Comparison of ENCODE assay signal across 16 cellular contexts in the genomic region with DNA sequence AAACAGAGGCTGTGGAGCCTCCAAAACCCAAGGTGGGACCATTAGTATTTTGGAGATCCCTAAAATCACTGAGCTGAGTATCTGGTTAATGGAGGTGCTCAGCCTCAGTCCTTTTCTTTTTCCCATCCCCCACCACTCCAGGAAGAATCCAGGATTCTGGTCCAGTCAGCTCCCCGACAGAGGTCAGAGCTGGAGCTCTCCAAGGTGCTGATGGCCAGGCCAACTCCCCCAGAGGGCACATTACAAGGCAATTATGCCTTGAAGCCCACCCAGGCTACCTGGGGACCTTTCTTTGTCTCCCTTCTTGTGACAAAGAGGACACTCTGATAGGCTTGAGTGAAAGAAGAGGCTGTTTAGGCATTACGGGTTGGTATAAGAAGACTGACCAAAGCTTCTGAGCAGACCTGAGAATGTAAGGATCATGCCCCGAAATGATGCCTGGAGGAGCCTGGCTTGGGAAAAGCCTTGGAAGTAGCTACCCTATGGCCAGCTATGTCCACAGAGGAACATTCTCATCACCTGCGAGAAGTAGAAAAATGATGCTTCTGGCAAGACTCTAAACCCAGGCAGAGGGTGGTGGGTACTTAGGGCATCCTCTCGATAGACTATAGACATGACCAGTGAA.
DNase-seq lines count a peak whose midpoint lies in the region; ATAC-seq and TF ChIP-seq lines count a peak whose summit lies in the region.
"Had no signal": no experiment of that assay in that cellular context is flagged by ENCODE, and none has a peak within 500 bp of the region (broad histone marks: within the 10 kb centered on the region; RNA-seq: fewer than 3 reads in every experiment).

No MANE protein-coding gene starts in this region.

- TF ChIP-seq POLR2A in NB4 (IDR thresholded peaks at IDR 0.05; ENCODE audit: extremely low read depth, insufficient read length), result no peak

- H3K27me3 ChIP-seq in endodermal cell (ENCODE audit: control insufficient read depth, insufficient read depth, low read length, poor library complexity, severe bottlenecking), result peaks cover 29% of the 10 kb centered on the region

- H3K36me3 ChIP-seq in endodermal cell (ENCODE audit: control insufficient read depth, insufficient read depth, low read length), result no peaks in the 10 kb centered on the region

- peaks cover 9% of the 10 kb centered on the region for H3K9me3 ChIP-seq in endodermal cell (ENCODE audit: control insufficient read depth, low read length)

- H3K4me1 Mint-ChIP-seq in activated naive CD4-positive, alpha-beta T cell treated with anti-CD3 and anti-CD28 coated beads, Interleukin-2, amount 10 ng/mL, durations not matched to agents 7 days and 5 days, result no peaks in the 10 kb centered on the region
- H3K4me1 Mint-ChIP-seq in endodermal cell (no peaks in the 10 kb centered on the region), neural crest cell (no peaks in the 10 kb centered on the region)
- H3K4me1 Mint-ChIP-seq: immature natural killer cell had no signal

- no peak overlapping the region for H3K4me3 Mint-ChIP-seq in activated naive CD4-positive, alpha-beta T cell treated with anti-CD3 and anti-CD28 coated beads, Interleukin-2, amount 10 ng/mL, durations not matched to agents 7 days and 5 days
- H3K4me3 Mint-ChIP-seq in endodermal cell, result no peak overlapping the region
- H3K4me3 Mint-ChIP-seq in neural crest cell, result no peak overlapping the region
- H3K4me3 Mint-ChIP-seq: immature natural killer cell, type B pancreatic cell had no signal

- H3K27ac Mint-ChIP-seq in activated naive CD4-positive, alpha-beta T cell treated with anti-CD3 and anti-CD28 coated beads, Interleukin-2, amount 10 ng/mL, durations not matched to agents 7 days and 5 days, result no peak overlapping the region
- H3K27ac Mint-ChIP-seq in activated naive CD4-positive, alpha-beta T cell treated with anti-CD3 and anti-CD28 coated beads, Interleukin-2, amount 50 U/mL, for 72 hours, result no peak overlapping the region
- H3K27ac Mint-ChIP-seq in endodermal cell (no peak overlapping the region), neural crest cell (ENCODE audit: unreplicated experiment) (no peak overlapping the region)
- H3K27ac Mint-ChIP-seq: immature natural killer cell, type B pancreatic cell had no signal

- DNase-seq in activated naive CD4-positive, alpha-beta T cell treated with anti-CD3 and anti-CD28 coated beads, Interleukin-2, amount 10 ng/mL, durations not matched to agents 7 days and 5 days, result peak; percentile 37
- no peak for DNase-seq in activated naive CD4-positive, alpha-beta T cell treated with anti-CD3 and anti-CD28 coated beads, Interleukin-2, amount 50 U/mL, for 72 hours (ENCODE audit: low spot score in 2 of 2)
- peak; percentile 13 for DNase-seq in NB4 (ENCODE audit: low read depth)
- peak; percentile 87 for DNase-seq in endodermal cell
- peak; percentile 32 for DNase-seq in neural crest cell (ENCODE audit: low read depth, low spot score)
- DNase-seq in DMS153 treated with DMSO at 0.1 percent for 48 hours (lab: John Stamatoyannopoulos, UW; ENCODE audit: unreplicated experiment), result no peak
- DNase-seq: activated CD4-positive, CD25-positive, alpha-beta regulatory T cell; activated T-cell treated with anti-CD3 and anti-CD28 coated beads, Interleukin-2, amount 50 U/mL, for 48 hours; immature natural killer cell; NCI-H1694 treated with DMSO at 0.1 percent for 48 hours; stimulated activated CD8-positive, alpha-beta memory T cell treated with anti-CD3 and anti-CD28 coated beads, Interleukin-4, amount 100 ng/mL, for 48 hours had no signal

- H3K9me3 Mint-ChIP-seq in activated naive CD4-positive, alpha-beta T cell treated with anti-CD3 and anti-CD28 coated beads, Interleukin-2, amount 10 ng/mL, durations not matched to agents 7 days and 5 days, result peaks cover 3% of the 10 kb centered on the region
- H3K9me3 Mint-ChIP-seq in activated naive CD4-positive, alpha-beta T cell treated with anti-CD3 and anti-CD28 coated beads, Interleukin-2, amount 50 U/mL, for 72 hours, result peaks cover 20 to 24% of the 10 kb centered on the region in 2 donors
- H3K9me3 Mint-ChIP-seq in endodermal cell (peaks cover 26% of the 10 kb centered on the region), neural crest cell (peaks cover 7% of the 10 kb centered on the region)

- CTCF ChIA-PET in activated naive CD4-positive, alpha-beta T cell treated with anti-CD3 and anti-CD28 coated beads, Interleukin-2, amount 10 ng/mL, durations not matched to agents 7 days and 5 days (lab: Charles Lee), result no interaction called here

- TF ChIP-seq CTCF in NB4 (IDR thresholded peaks at IDR 0.05; ENCODE audit: low read depth, low read length) (no peak), endodermal cell (conservative IDR thresholded peaks at IDR 0.05) (no peak), neural crest cell (conservative IDR thresholded peaks at IDR 0.05) (no peak)

- H3K9ac ChIP-seq in endodermal cell (ENCODE audit: extremely low read depth, low read length, poor library complexity, severe bottlenecking), result no peak overlapping the region

- H3K27ac ChIP-seq in endodermal cell (ENCODE audit: low read depth, low read length), result no peak overlapping the region

- ATAC-seq in activated naive CD4-positive, alpha-beta T cell treated with anti-CD3 and anti-CD28 coated beads, Interleukin-2, amount 50 U/mL, for 72 hours, result no peak
- ATAC-seq in GM21737 (IDR thresholded peaks at IDR 0.05; ENCODE audit: unreplicated experiment), result no peak
- ATAC-seq in GM19035 (IDR thresholded peaks at IDR 0.05; ENCODE audit: unreplicated experiment), result no peak
- ATAC-seq: mucosa of descending colon had no signal

- peaks cover 13% of the 10 kb centered on the region for H3K27me3 Mint-ChIP-seq in activated naive CD4-positive, alpha-beta T cell treated with anti-CD3 and anti-CD28 coated beads, Interleukin-2, amount 10 ng/mL, durations not matched to agents 7 days and 5 days
- H3K27me3 Mint-ChIP-seq in endodermal cell (ENCODE audit: insufficient read depth), result peaks cover 2% of the 10 kb centered on the region
- H3K27me3 Mint-ChIP-seq in neural crest cell (ENCODE audit: low read depth), result peaks cover 68% of the 10 kb centered on the region

- no peaks in the 10 kb centered on the region for H3K36me3 Mint-ChIP-seq in activated naive CD4-positive, alpha-beta T cell treated with anti-CD3 and anti-CD28 coated beads, Interleukin-2, amount 10 ng/mL, durations not matched to agents 7 days and 5 days
- peaks cover 6 to 11% of the 10 kb centered on the region in 2 donors for H3K36me3 Mint-ChIP-seq in activated naive CD4-positive, alpha-beta T cell treated with anti-CD3 and anti-CD28 coated beads, Interleukin-2, amount 50 U/mL, for 72 hours
- H3K36me3 Mint-ChIP-seq in endodermal cell (ENCODE audit: low read depth) (no peaks in the 10 kb centered on the region), neural crest cell (ENCODE audit: low read depth) (no peaks in the 10 kb centered on the region)
- H3K36me3 Mint-ChIP-seq: immature natural killer cell, type B pancreatic cell had no signal

- WGBS in endodermal cell (ENCODE audit: insufficient coverage in 1 of 2, insufficient read length in 1 of 2), 2 experiments, result 79 to 96% methylated on average over 4 to 5 of the region's 5 CpGs

- H3K4me1 ChIP-seq in endodermal cell (ENCODE audit: control insufficient read depth, insufficient read depth, low read length), result no peaks in the 10 kb centered on the region
- H3K4me1 ChIP-seq: Caco-2 had no signal

- no peak overlapping the region for H3K4me3 ChIP-seq in NB4 (ENCODE audit: low read depth, low read length)
- no peak overlapping the region for H3K4me3 ChIP-seq in endodermal cell (ENCODE audit: low read length)
- H3K4me3 ChIP-seq: mucosa of descending colon had no signal

Comparison
In these comparisons a context has a peak if more than half of its experiments do, and no peak if none do; other contexts are left out.
1. DNase-seq: peak in activated naive CD4-positive, alpha-beta T cell treated with anti-CD3 and anti-CD28 coated beads, Interleukin-2, amount 10 ng/mL, durations not matched to agents 7 days and 5 days (single experiment), NB4 (single experiment), endodermal cell (single experiment) and neural crest cell (single experiment); none in activated naive CD4-positive, alpha-beta T cell treated with anti-CD3 and anti-CD28 coated beads, Interleukin-2, amount 50 U/mL, for 72 hours (0 of 2) and DMS153 treated with DMSO at 0.1 percent for 48 hours (single experiment).